In genomic region chr14:54267172-54267571, GRCh38 we compare ENCODE assay signal across 12 cellular contexts.
A peak's percentile ranks its signal among the peaks of the same experiment; 100 is the strongest.
DNase-seq lines count a peak whose midpoint lies in the region; ATAC-seq and TF ChIP-seq lines count a peak whose summit lies in the region.
"Had no signal": no experiment of that assay in that cellular context is flagged by ENCODE, and none has a peak within 500 bp of the region (broad histone marks: within the 10 kb centered on the region; RNA-seq: fewer than 3 reads in every experiment).

No MANE protein-coding gene starts in this region.

- no peak for TF ChIP-seq POLR2A in upper lobe of left lung (IDR thresholded peaks at IDR 0.05)

- TF ChIP-seq CTCF in CD14-positive monocyte (IDR thresholded peaks at IDR 0.05) = no peak
- TF ChIP-seq CTCF in upper lobe of left lung (IDR thresholded peaks at IDR 0.05) = no peak

- peaks cover 4% of the 10 kb centered on the region for H3K4me1 Mint-ChIP-seq in T-helper 2 cell treated with Interferon-gamma antibody and Interleukin-4, amounts not matched to agents 5 μg/mL and 100 μg/mL, for 36 hours (ENCODE audit: low read depth)
- H3K4me1 Mint-ChIP-seq in stimulated activated memory B cell treated with anti-CD40 and anti-IgM and Interleukin-4, amounts not matched to agents 10 μg/mL and 1 μg/mL and 100 μg/mL, for 72 hours = peaks cover 9% of the 10 kb centered on the region
- H3K4me1 Mint-ChIP-seq in CD14-positive monocyte = no peaks in the 10 kb centered on the region

- H3K36me3 ChIP-seq in upper lobe of left lung = no peaks in the 10 kb centered on the region
- H3K36me3 ChIP-seq: esophagus squamous epithelium had no signal

- H3K36me3 Mint-ChIP-seq in T-helper 2 cell treated with Interferon-gamma antibody and Interleukin-4, amounts not matched to agents 5 μg/mL and 100 μg/mL, for 36 hours (ENCODE audit: low read depth) = no peaks in the 10 kb centered on the region
- H3K36me3 Mint-ChIP-seq in stimulated activated memory B cell treated with anti-CD40 and anti-IgM and Interleukin-4, amounts not matched to agents 10 μg/mL and 1 μg/mL and 100 μg/mL, for 72 hours = no peaks in the 10 kb centered on the region
- H3K36me3 Mint-ChIP-seq in CD14-positive monocyte = no peaks in the 10 kb centered on the region

- H3K4me3 ChIP-seq in upper lobe of left lung = no peak overlapping the region
- H3K4me3 ChIP-seq: esophagus squamous epithelium had no signal

- H3K27me3 Mint-ChIP-seq in T-helper 2 cell treated with Interferon-gamma antibody and Interleukin-4, amounts not matched to agents 5 μg/mL and 100 μg/mL, for 36 hours (ENCODE audit: low read depth) = no peaks in the 10 kb centered on the region
- H3K27me3 Mint-ChIP-seq in stimulated activated memory B cell treated with anti-CD40 and anti-IgM and Interleukin-4, amounts not matched to agents 10 μg/mL and 1 μg/mL and 100 μg/mL, for 72 hours = no peaks in the 10 kb centered on the region
- H3K27me3 Mint-ChIP-seq in CD14-positive monocyte (ENCODE audit: low read depth in 3 of 3) = peaks cover 1 to 2% (median 1%) of the 10 kb centered on the region in 3 donors

- peak; percentile 7 for DNase-seq in T-helper 2 cell treated with Interferon-gamma antibody and Interleukin-4, amounts not matched to agents 5 μg/mL and 100 μg/mL, for 36 hours (ENCODE audit: low spot score)
- DNase-seq in T-helper 2 cell (no peak), NOMO-1 treated with DMSO at 0.1 percent for 48 hours (lab: John Stamatoyannopoulos, UW; ENCODE audit: unreplicated experiment) (no peak), CD14-positive monocyte (ENCODE audit: low spot score) (no peak), upper lobe of left lung (no peak)
- DNase-seq: 8988T, esophagus squamous epithelium, NCI-H2081 treated with DMSO at 0.1 percent for 48 hours, SHP77 had no signal

- no peak overlapping the region for H3K27ac Mint-ChIP-seq in T-helper 2 cell treated with Interferon-gamma antibody and Interleukin-4, amounts not matched to agents 5 μg/mL and 100 μg/mL, for 36 hours
- peak overlapping the region; percentile 25 for H3K27ac Mint-ChIP-seq in stimulated activated memory B cell treated with anti-CD40 and anti-IgM and Interleukin-4, amounts not matched to agents 10 μg/mL and 1 μg/mL and 100 μg/mL, for 72 hours
- H3K27ac Mint-ChIP-seq in CD14-positive monocyte = no peak overlapping the region

- no peaks in the 10 kb centered on the region for H3K9me3 Mint-ChIP-seq in T-helper 2 cell treated with Interferon-gamma antibody and Interleukin-4, amounts not matched to agents 5 μg/mL and 100 μg/mL, for 36 hours
- H3K9me3 Mint-ChIP-seq in stimulated activated memory B cell treated with anti-CD40 and anti-IgM and Interleukin-4, amounts not matched to agents 10 μg/mL and 1 μg/mL and 100 μg/mL, for 72 hours = peaks cover 2% of the 10 kb centered on the region
- peaks cover 0 to 5% (median 2%) of the 10 kb centered on the region in 7 donors for H3K9me3 Mint-ChIP-seq in CD14-positive monocyte

- ATAC-seq in GM21737 (IDR thresholded peaks at IDR 0.05; ENCODE audit: unreplicated experiment) (peak; percentile 88), HG03442 (IDR thresholded peaks at IDR 0.05; ENCODE audit: unreplicated experiment) (peak; percentile 89), upper lobe of left lung (ENCODE audit: low FRiP score in 2 of 2) (no peak)
- ATAC-seq in stimulated activated memory B cell treated with anti-CD40 and anti-IgM and Interleukin-4, amounts not matched to agents 10 μg/mL and 1 μg/mL and 100 μg/mL, for 72 hours = peak; percentile 63

- no peaks in the 10 kb centered on the region for H3K27me3 ChIP-seq in upper lobe of left lung
- H3K27me3 ChIP-seq: esophagus squamous epithelium had no signal

- intact Hi-C loops in CD14-positive monocyte (cut with micrococcal nuclease) = no loop called here

- TF ChIP-seq EP300 in upper lobe of left lung (IDR thresholded peaks at IDR 0.05) = no peak

- 48 to 68% methylated on average over 2 of the region's 2 CpGs for WGBS in upper lobe of left lung, 2 donors

- H3K9me3 ChIP-seq in upper lobe of left lung = no peaks in the 10 kb centered on the region
- H3K9me3 ChIP-seq: esophagus squamous epithelium had no signal

- H3K4me1 ChIP-seq in upper lobe of left lung = no peaks in the 10 kb centered on the region
- H3K4me1 ChIP-seq: esophagus squamous epithelium had no signal

- no peak overlapping the region for H3K27ac ChIP-seq in upper lobe of left lung
- H3K27ac ChIP-seq: esophagus squamous epithelium had no signal

- H3K4me3 Mint-ChIP-seq in T-helper 2 cell treated with Interferon-gamma antibody and Interleukin-4, amounts not matched to agents 5 μg/mL and 100 μg/mL, for 36 hours = no peak overlapping the region
- H3K4me3 Mint-ChIP-seq in stimulated activated memory B cell treated with anti-CD40 and anti-IgM and Interleukin-4, amounts not matched to agents 10 μg/mL and 1 μg/mL and 100 μg/mL, for 72 hours = no peak overlapping the region
- no peak overlapping the region for H3K4me3 Mint-ChIP-seq in CD14-positive monocyte

Comparison
In these comparisons a context has a peak if more than half of its experiments do, and no peak if none do; other contexts are left out.
1. ATAC-seq: peak in GM21737 (single experiment), HG03442 (single experiment) and stimulated activated memory B cell treated with anti-CD40 and anti-IgM and Interleukin-4, amounts not matched to agents 10 μg/mL and 1 μg/mL and 100 μg/mL, for 72 hours (single experiment); none in upper lobe of left lung (0 of 2).